In genomic region chr3:10772230-10773161, GRCh38 we compare ENCODE assay signal across 1 cellular context.
TF ChIP-seq lines count a peak whose summit lies in the region.

No MANE protein-coding gene starts in this region.

TF ChIP-seq in HepG2, 621 proteins besides CTCF, POLR2A, EP300 and RAD21 (continued from another document and continues in another):
- TF ChIP-seq ZNF207 (IDR thresholded peaks at IDR 0.05; ENCODE audit: borderline replicate concordance) (no peak), AKNA (CRISPR knock-in tag; IDR thresholded peaks at IDR 0.05; ENCODE audit: borderline replicate concordance) (no peak), ZNF691 (CRISPR knock-in tag; IDR thresholded peaks at IDR 0.05; ENCODE audit: borderline replicate concordance, low read depth) (peak; percentile 46; the same call in 1 of the 2 replicates), ZNF451 (CRISPR knock-in tag; IDR thresholded peaks at IDR 0.05) (0 out of 2 replicates have a peak, but pooled peaks have one; percentile 33), RBAK (CRISPR knock-in tag; IDR thresholded peaks at IDR 0.05) (no peak), BRD4 (CRISPR knock-in tag; IDR thresholded peaks at IDR 0.05) (no peak), ZNF337 (CRISPR knock-in tag; IDR thresholded peaks at IDR 0.05; ENCODE audit: borderline replicate concordance, low read depth) (no peak), MYC (CRISPR knock-in tag; IDR thresholded peaks at IDR 0.05; ENCODE audit: borderline replicate concordance) (0 out of 2 replicates have a peak, but pooled peaks have one; percentile 28), ZNF235 (CRISPR knock-in tag; IDR thresholded peaks at IDR 0.05; ENCODE audit: borderline replicate concordance) (0 out of 2 replicates have a peak, but pooled peaks have one; percentile 34), ZBED4 (CRISPR knock-in tag; IDR thresholded peaks at IDR 0.05; ENCODE audit: borderline replicate concordance) (no peak), FOXO1 (CRISPR knock-in tag; IDR thresholded peaks at IDR 0.05) (no peak), RBM39 (IDR thresholded peaks at IDR 0.05; ENCODE audit: low read depth, low read length, poor library complexity, severe bottlenecking) (no peak), ZBTB37 (CRISPR knock-in tag; IDR thresholded peaks at IDR 0.05) (no peak), PRDM4 (CRISPR knock-in tag; IDR thresholded peaks at IDR 0.05; ENCODE audit: borderline replicate concordance) (no peak), HIC2 (CRISPR knock-in tag; IDR thresholded peaks at IDR 0.05; ENCODE audit: low read depth) (no peak), ZNF558 (CRISPR knock-in tag; IDR thresholded peaks at IDR 0.05; ENCODE audit: borderline replicate concordance) (no peak), ZNF503 (CRISPR knock-in tag; IDR thresholded peaks at IDR 0.05) (peak; percentile 37; the same call in 1 of the 2 replicates), ZNF225 (CRISPR knock-in tag; IDR thresholded peaks at IDR 0.05) (0 out of 2 replicates have a peak, but pooled peaks have one; percentile 39), ZNF724P (CRISPR knock-in tag; IDR thresholded peaks at IDR 0.05; ENCODE audit: borderline replicate concordance) (no peak), MAF1 (CRISPR knock-in tag; IDR thresholded peaks at IDR 0.05; ENCODE audit: borderline replicate concordance) (no peak), SP2 (CRISPR knock-in tag; IDR thresholded peaks at IDR 0.05) (peak; percentile 47; the same call in 1 of the 2 replicates), RFX3 (CRISPR knock-in tag; IDR thresholded peaks at IDR 0.05) (no peak), ZNF784 (CRISPR knock-in tag; IDR thresholded peaks at IDR 0.05; ENCODE audit: borderline replicate concordance) (no peak), HNF4A (CRISPR knock-in tag; IDR thresholded peaks at IDR 0.05) (peak; percentile 23; the same call in 1 of the 2 replicates), ZNF30 (CRISPR knock-in tag; IDR thresholded peaks at IDR 0.05) (no peak), POLR2AphosphoS2 (IDR thresholded peaks at IDR 0.05; ENCODE audit: low read depth, low read length) (no peak), SMC3 (IDR thresholded peaks at IDR 0.05; ENCODE audit: low read length) (peak; percentile 78), TCF12 (IDR thresholded peaks at IDR 0.05) (no peak), TCF12 (CRISPR knock-in tag; IDR thresholded peaks at IDR 0.05) (no peak), SNAPC2 (CRISPR knock-in tag; IDR thresholded peaks at IDR 0.05) (peak; percentile 38; the same call in 1 of the 2 replicates), CC2D1A (CRISPR knock-in tag; IDR thresholded peaks at IDR 0.05) (no peak), ZNF274 (CRISPR knock-in tag; IDR thresholded peaks at IDR 0.05) (no peak), SRSF4 (IDR thresholded peaks at IDR 0.05; ENCODE audit: low read depth, low read length, poor library complexity, severe bottlenecking) (no peak), IRF1 (CRISPR knock-in tag; IDR thresholded peaks at IDR 0.05; ENCODE audit: low read depth) (no peak), ZMYM4 (CRISPR knock-in tag; IDR thresholded peaks at IDR 0.05) (peak; percentile 72; the same call in 1 of the 2 replicates), MAFF (IDR thresholded peaks at IDR 0.05; ENCODE audit: low read depth, low read length) (no peak), MEIS1 (CRISPR knock-in tag; IDR thresholded peaks at IDR 0.05; ENCODE audit: borderline replicate concordance) (no peak), ERF (CRISPR knock-in tag; IDR thresholded peaks at IDR 0.05) (no peak), GFI1 (CRISPR knock-in tag; IDR thresholded peaks at IDR 0.05; ENCODE audit: borderline replicate concordance) (no peak), TEF (CRISPR knock-in tag; IDR thresholded peaks at IDR 0.05) (no peak), MXD1 (CRISPR knock-in tag; IDR thresholded peaks at IDR 0.05) (no peak), GZF1 (CRISPR knock-in tag; IDR thresholded peaks at IDR 0.05) (no peak)
